ENCODE assay signal across 25 cellular contexts in genomic region chr22:27568265-27568664, GRCh38.
"Had no signal": no experiment of that assay in that cellular context is flagged by ENCODE, and none has a peak within 500 bp of the region (broad histone marks: within the 10 kb centered on the region; RNA-seq: fewer than 3 reads in every experiment).

No MANE protein-coding gene starts in this region.

- H3K4me1 Mint-ChIP-seq: memory B cell; natural killer cell; stimulated activated naive B cell treated with anti-CD40 and anti-IgM and Interleukin-4, amounts not matched to agents 10 μg/mL and 1 μg/mL and 100 μg/mL, for 72 hours had no signal

- H3K9me3 ChIP-seq: colonic mucosa, gastrocnemius medialis, prostate gland, thoracic aorta, upper lobe of right lung, vagina had no signal

- H3K36me3 Mint-ChIP-seq: memory B cell; natural killer cell; stimulated activated naive B cell treated with anti-CD40 and anti-IgM and Interleukin-4, amounts not matched to agents 10 μg/mL and 1 μg/mL and 100 μg/mL, for 72 hours had no signal

- H3K36me3 ChIP-seq: colonic mucosa, gastrocnemius medialis, heart left ventricle, prostate gland, thoracic aorta, tibial nerve, upper lobe of right lung, vagina had no signal

- H3K4me1 ChIP-seq: colonic mucosa, gastrocnemius medialis, heart left ventricle, prostate gland, upper lobe of right lung, vagina had no signal

- H3K27ac ChIP-seq: colonic mucosa, epithelial cell of prostate, gastrocnemius medialis, heart left ventricle, hepatocyte, prostate gland, skin epidermis, thoracic aorta, tibial nerve, upper lobe of right lung, vagina had no signal

- H2AFZ ChIP-seq: hepatocyte had no signal

- FAIRE-seq: kidney had no signal

- H3K79me2 ChIP-seq: hepatocyte had no signal

- H3K27ac Mint-ChIP-seq: dendritic cell treated with granulocyte-macrophage colony-stimulating factor and Interleukin-4, amounts not matched to agents 40 ng/mL and 50 ng/mL, for 4 days; endodermal cell; memory B cell; natural killer cell; stimulated activated naive B cell treated with anti-CD40 and anti-IgM and Interleukin-4, amounts not matched to agents 10 μg/mL and 1 μg/mL and 100 μg/mL, for 72 hours; stimulated activated naive CD8-positive, alpha-beta T cell treated with anti-CD3 and anti-CD28 coated beads, Interleukin-15, Interleukin-2, amounts not matched to agents 100 ng/mL and 50 ng/mL, for 24 hours had no signal

- H3K4me3 Mint-ChIP-seq: dendritic cell treated with granulocyte-macrophage colony-stimulating factor and Interleukin-4, amounts not matched to agents 40 ng/mL and 50 ng/mL, for 4 days; endodermal cell; memory B cell; natural killer cell; stimulated activated naive B cell treated with anti-CD40 and anti-IgM and Interleukin-4, amounts not matched to agents 10 μg/mL and 1 μg/mL and 100 μg/mL, for 72 hours; stimulated activated naive CD8-positive, alpha-beta T cell treated with anti-CD3 and anti-CD28 coated beads, Interleukin-15, Interleukin-2, amounts not matched to agents 100 ng/mL and 50 ng/mL, for 24 hours had no signal

- DNase-seq: colonic mucosa; effector CD8-positive, alpha-beta T cell; endodermal cell; foreskin fibroblast; gastrocnemius medialis; heart left ventricle; kidney; natural killer cell; nucleus accumbens; right cardiac atrium; stimulated activated CD4-positive, alpha-beta T cell treated with anti-CD3 and anti-CD28 coated beads, Interleukin-15, amount 100 ng/mL, for 24 hours; stimulated activated CD4-positive, alpha-beta T cell treated with anti-CD3 and anti-CD28 coated beads, Interleukin-2, amount 100 ng/mL, for 48 hours; stimulated activated naive B cell treated with anti-CD40 and anti-IgM and Interleukin-4, amounts not matched to agents 10 μg/mL and 1 μg/mL and 100 μg/mL, for 72 hours; upper lobe of right lung had no signal

- H3K9me3 Mint-ChIP-seq: dendritic cell treated with granulocyte-macrophage colony-stimulating factor and Interleukin-4, amounts not matched to agents 40 ng/mL and 50 ng/mL, for 4 days; natural killer cell had no signal

- H3K27me3 ChIP-seq: colonic mucosa, hepatocyte, vagina had no signal

- H3K4me3 ChIP-seq: colonic mucosa, gastrocnemius medialis, heart left ventricle, hepatocyte, lung, prostate gland, skin epidermis, thoracic aorta, tibial nerve, upper lobe of right lung, vagina had no signal

- H3K4me2 ChIP-seq: hepatocyte had no signal
